26 cellular contexts compared by ENCODE assay signal in genomic region chr6:164057876-164058275, GRCh38.
DNase-seq lines count a peak whose midpoint lies in the region; ATAC-seq, FAIRE-seq and TF ChIP-seq lines count a peak whose summit lies in the region.
"Had no signal": no experiment of that assay in that cellular context is flagged by ENCODE, and none has a peak within 500 bp of the region (broad histone marks: within the 10 kb centered on the region; RNA-seq: fewer than 3 reads in every experiment).

No MANE protein-coding gene starts in this region.

- no peak for TF ChIP-seq POLR2A in endothelial cell of umbilical vein (IDR thresholded peaks at IDR 0.05; ENCODE audit: low read depth, low read length)

- DNase-seq in SJCRH30: peak; percentile 19 to 49
- DNase-seq in endothelial cell of umbilical vein (ENCODE audit: low read depth, low spot score): peak; percentile 7
- no peak for DNase-seq in progenitor cell of endocrine pancreas (ENCODE audit: low spot score, unreplicated experiment)
- DNase-seq in KBM-7: no peak
- DNase-seq in WERI-Rb-1: no peak
- DNase-seq: 8988T; ACHN; BE2C; C1 segment of cervical spinal cord; CD4-positive, alpha-beta memory T cell; CD4-positive, CD25-positive, alpha-beta regulatory T cell; CD8-positive, alpha-beta memory T cell; COR-L47; DMS 273 treated with DMSO at 0.1 percent for 48 hours; DMS153; DMS53; DMS79; DND-41; EL; GF-D8 had no signal

- no peaks in the 10 kb centered on the region for H3K9me1 ChIP-seq in endothelial cell of umbilical vein (replicated peaks; ENCODE audit: control insufficient read depth, extremely low read depth, insufficient read depth, low read length)

- no peak overlapping the region for H3K4me3 Mint-ChIP-seq in progenitor cell of endocrine pancreas (ENCODE audit: low read depth)
- H3K4me3 Mint-ChIP-seq: CD14-positive monocyte; CD4-positive, alpha-beta memory T cell; CD4-positive, CD25-positive, alpha-beta regulatory T cell; CD8-positive, alpha-beta memory T cell had no signal

- H3K27ac ChIP-seq in SJCRH30: no peak overlapping the region
- H3K27ac ChIP-seq in endothelial cell of umbilical vein (ENCODE audit: insufficient read depth, low read depth, low read length): no peak overlapping the region
- H3K27ac ChIP-seq in WERI-Rb-1: no peak overlapping the region
- H3K27ac ChIP-seq: BLaER1 had no signal

- no peaks in the 10 kb centered on the region for H3K27me3 Mint-ChIP-seq in progenitor cell of endocrine pancreas
- H3K27me3 Mint-ChIP-seq: CD4-positive, CD25-positive, alpha-beta regulatory T cell; CD8-positive, alpha-beta memory T cell had no signal

- H3K4me1 ChIP-seq in SJCRH30 (peaks cover 8% of the 10 kb centered on the region), endothelial cell of umbilical vein (ENCODE audit: control insufficient read depth, extremely low read depth, insufficient read depth, low read length) (no peaks in the 10 kb centered on the region)
- H3K4me1 ChIP-seq: BLaER1 had no signal

- in situ Hi-C loops in KBM-7 (cut with MboI; ENCODE audit: low pct_unique_long_range_greater_than_20kb, low sequenced_read_pairs): no loop called here

- H2AFZ ChIP-seq in endothelial cell of umbilical vein (ENCODE audit: low read depth, low read length): no peak overlapping the region

- H3K36me3 ChIP-seq in SJCRH30 (no peaks in the 10 kb centered on the region), endothelial cell of umbilical vein (ENCODE audit: control insufficient read depth in 2 of 2, extremely low read depth in 1 of 2, insufficient read depth in 2 of 2, low read length in 2 of 2) (no peaks in the 10 kb centered on the region), WERI-Rb-1 (no peaks in the 10 kb centered on the region)
- H3K36me3 ChIP-seq: BE2C, BLaER1 had no signal

- dilution Hi-C loops in endothelial cell of umbilical vein (cut with MboI; ENCODE audit: extremely low pct_ligation_motif_present, low sequenced_read_pairs): no loop called here

- H3K4me1 Mint-ChIP-seq in progenitor cell of endocrine pancreas (ENCODE audit: low read depth): no peaks in the 10 kb centered on the region
- H3K4me1 Mint-ChIP-seq: CD14-positive monocyte; CD4-positive, alpha-beta memory T cell; CD4-positive, CD25-positive, alpha-beta regulatory T cell; CD8-positive, alpha-beta memory T cell had no signal

- no peaks in the 10 kb centered on the region for H4K20me1 ChIP-seq in endothelial cell of umbilical vein (replicated peaks; ENCODE audit: control insufficient read depth, extremely low read depth, insufficient read depth, low read length)
- H4K20me1 ChIP-seq: BLaER1 had no signal

- POLR2A ChIA-PET in endothelial cell of umbilical vein (lab: Charles Lee): no interaction called here

- CTCF ChIA-PET in endothelial cell of umbilical vein (lab: Charles Lee): no interaction called here

- H3K4me3 ChIP-seq in SJCRH30: no peak overlapping the region
- no peak overlapping the region for H3K4me3 ChIP-seq in endothelial cell of umbilical vein (replicated peaks in 1 of 3; ENCODE audit: insufficient read depth in 1 of 3, low read depth in 1 of 3, low read length in 3 of 3)
- H3K4me3 ChIP-seq in WERI-Rb-1 (ENCODE audit: low read depth, low read length): no peak overlapping the region
- H3K4me3 ChIP-seq: BLaER1 had no signal

- peak overlapping the region; percentile 19 for H3K27ac Mint-ChIP-seq in progenitor cell of endocrine pancreas
- H3K27ac Mint-ChIP-seq: CD14-positive monocyte; CD4-positive, alpha-beta memory T cell; CD4-positive, CD25-positive, alpha-beta regulatory T cell; CD8-positive, alpha-beta memory T cell had no signal

- intact Hi-C loops in endothelial cell of umbilical vein (cut with micrococcal nuclease): no loop called here

- BruUV-seq in endothelial cell of umbilical vein (replicated peaks; lab: Mats Ljungman, UMichigan): no TSS peak

- no peaks in the 10 kb centered on the region for H3K79me2 ChIP-seq in endothelial cell of umbilical vein (ENCODE audit: control insufficient read depth, insufficient read depth, low read length)

- no peaks in the 10 kb centered on the region for H3K9me3 Mint-ChIP-seq in progenitor cell of endocrine pancreas (ENCODE audit: low read depth)

- H3K27me3 ChIP-seq in SJCRH30 (no peaks in the 10 kb centered on the region), endothelial cell of umbilical vein (ENCODE audit: control insufficient read depth in 2 of 2, insufficient read depth in 2 of 2, low read length in 2 of 2) (no peaks in the 10 kb centered on the region), WERI-Rb-1 (ENCODE audit: insufficient read depth, low read depth, severe bottlenecking) (no peaks in the 10 kb centered on the region)
- H3K27me3 ChIP-seq: BE2C, BLaER1 had no signal

- H3K9me3 ChIP-seq in SJCRH30 (replicated peaks) (0 out of 2 replicates have a peak, but pooled peaks cover 4% of the 10 kb centered on the region), endothelial cell of umbilical vein (replicated peaks; ENCODE audit: control insufficient read depth, insufficient read depth, low read length) (no peaks in the 10 kb centered on the region), WERI-Rb-1 (ENCODE audit: severe bottlenecking) (no peaks in the 10 kb centered on the region)
- H3K9me3 ChIP-seq: BE2C, BLaER1 had no signal

- ATAC-seq in HG02588 (IDR thresholded peaks at IDR 0.05; ENCODE audit: unreplicated experiment): no peak

- H3K9ac ChIP-seq in endothelial cell of umbilical vein (replicated peaks; ENCODE audit: extremely low read depth, insufficient read depth, low read length): no peak overlapping the region
- H3K9ac ChIP-seq: BLaER1 had no signal

- TF ChIP-seq CTCF in endothelial cell of umbilical vein (IDR thresholded peaks at IDR 0.05; ENCODE audit: extremely low read depth in 1 of 2, insufficient read depth in 1 of 2, low read depth in 1 of 2, low read length in 2 of 2) (no peak), progenitor cell of endocrine pancreas (IDR thresholded peaks at IDR 0.05; ENCODE audit: unreplicated experiment) (no peak), WERI-Rb-1 (IDR thresholded peaks at IDR 0.05; ENCODE audit: low read depth, low read length) (no peak)

- no peak for FAIRE-seq in endothelial cell of umbilical vein (lab: Jason Lieb, UNC)
- FAIRE-seq: A204.1, GM12891, GM19239 had no signal

- no peaks in the 10 kb centered on the region for H3K36me3 Mint-ChIP-seq in progenitor cell of endocrine pancreas (ENCODE audit: insufficient read depth)
- H3K36me3 Mint-ChIP-seq: CD14-positive monocyte; CD4-positive, alpha-beta memory T cell; CD4-positive, CD25-positive, alpha-beta regulatory T cell; CD8-positive, alpha-beta memory T cell had no signal

- no peak overlapping the region for H3K4me2 ChIP-seq in endothelial cell of umbilical vein (ENCODE audit: insufficient read depth, low read length)
- H3K4me2 ChIP-seq: BLaER1 had no signal

TF ChIP-seq in endothelial cell of umbilical vein, 7 proteins besides CTCF, POLR2A, EP300 and RAD21:
- no peak for TF ChIP-seq FOS (IDR thresholded peaks at IDR 0.05; ENCODE audit: borderline replicate concordance, insufficient read depth, low read length)
TF ChIP-seq in endothelial cell of umbilical vein: peak in this region for 0.

Comparison
In these comparisons a context has a peak if more than half of its experiments do, and no peak if none do; other contexts are left out.
1. DNase-seq: peak in SJCRH30 (2 of 2) and endothelial cell of umbilical vein (single experiment); none in progenitor cell of endocrine pancreas (single experiment), KBM-7 (single experiment) and WERI-Rb-1 (single experiment).